8 cellular contexts compared by ENCODE assay signal in the genomic region with DNA sequence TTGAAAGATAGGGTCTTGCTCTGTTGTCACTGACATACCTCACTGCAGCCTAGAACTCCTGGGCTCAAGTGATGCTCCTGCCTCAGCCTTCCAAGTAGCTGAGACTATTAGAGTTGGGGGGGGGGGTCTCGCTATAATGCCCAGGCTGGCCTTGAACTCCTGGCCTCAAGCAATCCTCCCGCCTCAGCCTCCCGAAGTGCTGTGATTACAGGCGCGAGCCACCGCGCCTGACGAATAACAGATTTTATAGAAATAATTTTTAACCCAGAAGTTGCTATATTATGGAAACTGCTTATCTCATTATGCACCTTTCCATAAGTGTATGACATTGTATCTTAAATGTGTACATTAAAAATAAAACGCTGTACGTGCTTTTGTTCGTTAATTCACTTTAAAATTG. TPM values are rescaled to one million over a fixed set of nuclear protein-coding genes. Genes with fewer than 3 reads are reported as not detected.
DNase-seq lines count a peak whose midpoint lies in the region; ATAC-seq, FAIRE-seq and TF ChIP-seq lines count a peak whose summit lies in the region.

No MANE protein-coding gene starts in this region.

- H3K27ac Mint-ChIP-seq in T-helper 1 cell treated with Interleukin-12 subunit alpha and Interleukin-12 subunit beta and Interleukin-4 antibody, amounts not matched to agents 30 μg/mL and 1 μg/mL, for 36 hours, result peak overlapping the region; percentile 89
- peak overlapping the region; percentile 96 for H3K27ac Mint-ChIP-seq in activated naive CD8-positive, alpha-beta T cell treated with anti-CD3 and anti-CD28 coated beads for 36 hours

- no peak for DNase-seq in T-helper 1 cell
- no peak for DNase-seq in activated naive CD8-positive, alpha-beta T cell treated with anti-CD3 and anti-CD28 coated beads for 36 hours
- no peak for DNase-seq in kidney
- DNase-seq in suprapubic skin (ENCODE audit: low spot score in 2 of 2), result no peak
- no peak for DNase-seq in foreskin melanocyte
- DNase-seq in left lobe of liver (ENCODE audit: low spot score), result no peak

- WGBS in suprapubic skin, result 29% methylated on average over 11 of the region's 11 CpGs

- no peaks in the 10 kb centered on the region for H3K4me1 ChIP-seq in kidney (ENCODE audit: control insufficient read depth in 1 of 2, insufficient read depth in 1 of 2, low read depth in 1 of 2, low read length in 2 of 2)
- H3K4me1 ChIP-seq in suprapubic skin, result peaks cover 8% of the 10 kb centered on the region

- H3K4me3 ChIP-seq in kidney (ENCODE audit: low read length in 2 of 2), result peak overlapping the region; percentile 78 to 83
- H3K4me3 ChIP-seq in suprapubic skin, result peak overlapping the region; percentile 75

- H3K36me3 Mint-ChIP-seq in T-helper 1 cell treated with Interleukin-12 subunit alpha and Interleukin-12 subunit beta and Interleukin-4 antibody, amounts not matched to agents 30 μg/mL and 1 μg/mL, for 36 hours (ENCODE audit: low read depth), result peaks cover 10% of the 10 kb centered on the region
- peaks cover 21% of the 10 kb centered on the region for H3K36me3 Mint-ChIP-seq in activated naive CD8-positive, alpha-beta T cell treated with anti-CD3 and anti-CD28 coated beads for 36 hours

- H3K27ac ChIP-seq in kidney (ENCODE audit: low read depth in 2 of 2, low read length in 2 of 2), result peak overlapping the region in 1 of 2 donors; percentile 88
- H3K27ac ChIP-seq in suprapubic skin, result peak overlapping the region; percentile 91

- H3K4me1 Mint-ChIP-seq in T-helper 1 cell treated with Interleukin-12 subunit alpha and Interleukin-12 subunit beta and Interleukin-4 antibody, amounts not matched to agents 30 μg/mL and 1 μg/mL, for 36 hours (ENCODE audit: low read depth), result peaks cover 36% of the 10 kb centered on the region
- H3K4me1 Mint-ChIP-seq in activated naive CD8-positive, alpha-beta T cell treated with anti-CD3 and anti-CD28 coated beads for 36 hours, result peaks cover 33% of the 10 kb centered on the region

- intact Hi-C loops in kidney (cut with DNase I), result no loop called here

- H3K9me3 Mint-ChIP-seq in T-helper 1 cell treated with Interleukin-12 subunit alpha and Interleukin-12 subunit beta and Interleukin-4 antibody, amounts not matched to agents 30 μg/mL and 1 μg/mL, for 36 hours, result no peaks in the 10 kb centered on the region
- peaks cover 1% of the 10 kb centered on the region for H3K9me3 Mint-ChIP-seq in activated naive CD8-positive, alpha-beta T cell treated with anti-CD3 and anti-CD28 coated beads for 36 hours

- H3K36me3 ChIP-seq in kidney (ENCODE audit: control insufficient read depth in 1 of 2, insufficient read depth in 2 of 2, low read length in 2 of 2) (no peaks in the 10 kb centered on the region), suprapubic skin (no peaks in the 10 kb centered on the region)

- no peak for TF ChIP-seq POLR2A in suprapubic skin (IDR thresholded peaks at IDR 0.05)

- TF ChIP-seq EP300 in suprapubic skin (IDR thresholded peaks at IDR 0.05), result no peak

- no peaks in the 10 kb centered on the region for H3K9me3 ChIP-seq in kidney (ENCODE audit: control insufficient read depth in 1 of 2, low read length in 2 of 2)
- no peaks in the 10 kb centered on the region for H3K9me3 ChIP-seq in suprapubic skin

- ATAC-seq in GM21717 (IDR thresholded peaks at IDR 0.05; ENCODE audit: unreplicated experiment) (no peak), left lobe of liver (no peak)

- FAIRE-seq in kidney (lab: Jason Lieb, UNC), result no peak

- TF ChIP-seq CTCF in kidney (IDR thresholded peaks at IDR 0.05; ENCODE audit: borderline replicate concordance, extremely low read depth, insufficient read depth), result no peak
- TF ChIP-seq CTCF in suprapubic skin (IDR thresholded peaks at IDR 0.05), result no peak

- peak overlapping the region; percentile 85 for H3K4me3 Mint-ChIP-seq in T-helper 1 cell treated with Interleukin-12 subunit alpha and Interleukin-12 subunit beta and Interleukin-4 antibody, amounts not matched to agents 30 μg/mL and 1 μg/mL, for 36 hours
- H3K4me3 Mint-ChIP-seq in activated naive CD8-positive, alpha-beta T cell treated with anti-CD3 and anti-CD28 coated beads for 36 hours, result peak overlapping the region; percentile 93

- H3K27me3 Mint-ChIP-seq in T-helper 1 cell treated with Interleukin-12 subunit alpha and Interleukin-12 subunit beta and Interleukin-4 antibody, amounts not matched to agents 30 μg/mL and 1 μg/mL, for 36 hours (ENCODE audit: low read depth), result peaks cover 4% of the 10 kb centered on the region
- H3K27me3 Mint-ChIP-seq in activated naive CD8-positive, alpha-beta T cell treated with anti-CD3 and anti-CD28 coated beads for 36 hours, result peaks cover 4% of the 10 kb centered on the region

- peak overlapping the region; percentile 76 to 78 for H3K9ac ChIP-seq in kidney (ENCODE audit: low read length in 2 of 2)

- H3K27me3 ChIP-seq in suprapubic skin, result no peaks in the 10 kb centered on the region

RNA-seq across cellular contexts. Expression of gene ANKRD26, which starts 0.8 kb away (rescaled TPM):
- total RNA-seq in activated naive CD8-positive, alpha-beta T cell treated with anti-CD3 and anti-CD28 coated beads for 36 hours, result 10 to 100 TPM; 10.3 to 12.0 TPM
- 9.3 TPM for total RNA-seq in kidney
- polyA plus RNA-seq in kidney (ENCODE audit: insufficient read depth, low read depth, low replicate concordance), result 1.9 TPM
- 10 to 100 TPM in 2 of 4 donors, 1 to 10 TPM in 2; 2.8 to 17.1 (median 7.9) TPM for total RNA-seq in suprapubic skin
- total RNA-seq in left lobe of liver, result 3.5 TPM

RNA-seq across cellular contexts. Expression of gene YME1L1, which starts 54.7 kb away (rescaled TPM):
- 100 to 1,000 TPM; 125 to 132 TPM for total RNA-seq in activated naive CD8-positive, alpha-beta T cell treated with anti-CD3 and anti-CD28 coated beads for 36 hours
- total RNA-seq in kidney, result 88.5 TPM
- polyA plus RNA-seq in kidney (ENCODE audit: insufficient read depth, low read depth, low replicate concordance), result 36.0 TPM
- 10 to 100 TPM; 50.6 to 78.6 (median 56.7) TPM for total RNA-seq in suprapubic skin
- total RNA-seq in left lobe of liver, result 49.4 TPM

RNA-seq across cellular contexts. Expression of gene MASTL, which starts 55.7 kb away (rescaled TPM):
- total RNA-seq in activated naive CD8-positive, alpha-beta T cell treated with anti-CD3 and anti-CD28 coated beads for 36 hours, result 10 to 100 TPM; 33.6 to 34.2 TPM
- total RNA-seq in kidney, result 10.3 TPM
- polyA plus RNA-seq in kidney (ENCODE audit: insufficient read depth, low read depth, low replicate concordance), result 2.6 TPM
- total RNA-seq in suprapubic skin, result 10 to 100 TPM in 2 of 4 donors, 1 to 10 TPM in 2; 7.2 to 13.0 (median 9.9) TPM
- 2.6 TPM for total RNA-seq in left lobe of liver
